In the genomic region with DNA sequence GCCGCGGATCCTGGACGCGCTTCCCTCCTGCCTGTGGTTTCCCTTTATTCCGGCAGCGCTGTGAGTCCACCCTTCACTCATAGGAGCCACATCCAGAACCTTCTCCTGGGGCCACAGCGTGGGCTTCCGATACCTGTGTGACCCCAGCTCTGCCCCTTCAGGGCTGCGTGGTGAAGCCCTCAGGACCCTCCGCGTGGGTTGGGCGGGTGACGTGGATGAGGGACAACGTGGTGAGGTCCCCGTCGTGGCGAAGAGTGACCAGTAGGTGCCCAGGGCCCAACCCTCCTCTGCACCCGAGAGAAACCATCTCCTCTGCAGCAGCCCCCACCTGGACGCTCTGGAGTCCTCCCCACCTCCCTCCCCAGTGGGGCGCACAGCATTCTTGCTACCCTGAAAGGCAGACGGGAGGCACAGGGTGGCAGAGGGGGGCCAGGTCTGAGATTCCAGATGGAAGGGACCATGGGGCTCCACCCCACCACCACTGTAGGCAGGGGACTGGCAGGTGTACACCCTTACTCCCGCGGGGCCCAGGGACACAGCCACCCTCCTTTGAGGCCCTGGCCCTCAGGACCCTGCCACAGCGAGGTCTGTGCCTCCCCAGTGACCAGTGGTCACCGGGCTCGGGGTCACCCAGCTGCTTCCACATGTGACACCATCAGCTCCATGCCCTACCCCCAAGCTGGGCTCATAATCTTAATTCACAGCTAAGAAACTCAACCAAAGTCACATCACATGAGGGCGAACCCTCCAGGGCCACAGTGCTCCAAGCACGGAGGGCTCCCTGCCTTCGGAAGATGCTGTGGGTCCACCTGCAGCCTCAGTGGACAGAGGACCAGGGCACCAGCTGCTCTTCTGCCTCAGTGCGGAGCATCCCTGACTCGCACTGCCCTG, we compare ENCODE assay signal across 16 cellular contexts. TPM values are rescaled to one million over a fixed set of nuclear protein-coding genes. Genes with fewer than 3 reads are reported as not detected.
A peak's percentile ranks its signal among the peaks of the same experiment; 100 is the strongest.
DNase-seq lines count a peak whose midpoint lies in the region; ATAC-seq, FAIRE-seq and TF ChIP-seq lines count a peak whose summit lies in the region.
"Had no signal": no experiment of that assay in that cellular context is flagged by ENCODE, and none has a peak within 500 bp of the region (broad histone marks: within the 10 kb centered on the region; RNA-seq: fewer than 3 reads in every experiment).

No MANE protein-coding gene starts in this region.

- H3F3A ChIP-seq in neural progenitor cell (ENCODE audit: low read depth): peaks cover 11% of the 10 kb centered on the region

- H3K79me2 ChIP-seq in neural progenitor cell (ENCODE audit: low read depth): peaks cover 12% of the 10 kb centered on the region

- POLR2A ChIA-PET in CD4-positive, alpha-beta T cell (lab: Charles Lee): no interaction called here

- no peak for DNase-seq in CD4-positive, alpha-beta T cell
- DNase-seq in HL-60 (ENCODE audit: low read depth in 1 of 2, low spot score in 1 of 2) (no peak), neural progenitor cell (ENCODE audit: low spot score) (no peak), H54 (ENCODE audit: insufficient read length, low spot score) (no peak), substantia nigra (lab: John Stamatoyannopoulos, UW) (no peak), brain microvascular endothelial cell (no peak)
- no peak for DNase-seq in effector memory CD4-positive, alpha-beta T cell
- DNase-seq in stimulated activated CD4-positive, alpha-beta T cell treated with anti-CD3 and anti-CD28 coated beads, Interleukin-4, amount 100 ng/mL, for 24 hours: no peak
- DNase-seq: left cardiac atrium; stimulated activated CD4-positive, alpha-beta T cell treated with anti-CD3 and anti-CD28 coated beads, Interleukin-2, amount 100 ng/mL, for 48 hours; WERI-Rb-1 had no signal

- FAIRE-seq in H54 (lab: Jason Lieb, UNC): no peak
- FAIRE-seq: D721Med, frontal cortex, K562 had no signal

- no peaks in the 10 kb centered on the region for H3K9me3 Mint-ChIP-seq in CD4-positive, alpha-beta T cell
- peaks cover 2% of the 10 kb centered on the region for H3K9me3 Mint-ChIP-seq in neural progenitor cell

- peaks cover 3% of the 10 kb centered on the region for H3K27me3 Mint-ChIP-seq in CD4-positive, alpha-beta T cell
- peaks cover 61% of the 10 kb centered on the region for H3K27me3 Mint-ChIP-seq in neural progenitor cell (ENCODE audit: insufficient read depth, low read depth)

- H3K27ac Mint-ChIP-seq in CD4-positive, alpha-beta T cell: peak overlapping the region; percentile 20
- no peak overlapping the region for H3K27ac Mint-ChIP-seq in neural progenitor cell

- H3K4me3 ChIP-seq in HL-60 (replicated peaks; ENCODE audit: insufficient read depth, low read length) (no peak overlapping the region), neural progenitor cell (peak overlapping the region; percentile 44), brain microvascular endothelial cell (ENCODE audit: low read depth, low read length) (no peak overlapping the region)
- peak overlapping the region; percentile 66 for H3K4me3 ChIP-seq in effector memory CD4-positive, alpha-beta T cell (ENCODE audit: insufficient read depth, low read depth, low read length, poor library complexity, severe bottlenecking)
- H3K4me3 ChIP-seq: K562, SJSA1 had no signal

- H3K4me2 ChIP-seq in neural progenitor cell: peak overlapping the region; percentile 77

- no peak for ATAC-seq in CD4-positive, alpha-beta T cell (ENCODE audit: poor library complexity)
- ATAC-seq: K562, left cardiac atrium had no signal

- peak overlapping the region; percentile 76 for H2AFZ ChIP-seq in neural progenitor cell (replicated peaks)

- no peak overlapping the region for H3K9ac ChIP-seq in neural progenitor cell

- H3K4me3 Mint-ChIP-seq in CD4-positive, alpha-beta T cell: peak overlapping the region; percentile 83
- peak overlapping the region; percentile 59 for H3K4me3 Mint-ChIP-seq in neural progenitor cell

- H3K27ac ChIP-seq in CD4-positive, alpha-beta T cell (ENCODE audit: low read depth, low read length): no peak overlapping the region
- H3K27ac ChIP-seq in HL-60 (replicated peaks) (peak overlapping the region; percentile 90), neural progenitor cell (no peak overlapping the region), substantia nigra (ENCODE audit: low read depth, low read length, poor library complexity, severe bottlenecking) (no peak overlapping the region), brain microvascular endothelial cell (no peak overlapping the region)
- H3K27ac ChIP-seq in effector memory CD4-positive, alpha-beta T cell (ENCODE audit: insufficient read depth, low read length, poor library complexity, severe bottlenecking): peak overlapping the region; percentile 4
- H3K27ac ChIP-seq: prostate gland, SJSA1, WERI-Rb-1 had no signal

- H3K4me1 Mint-ChIP-seq in CD4-positive, alpha-beta T cell (ENCODE audit: low read depth): peaks cover 36% of the 10 kb centered on the region
- H3K4me1 Mint-ChIP-seq in neural progenitor cell: peaks cover 9% of the 10 kb centered on the region

- H3K36me3 ChIP-seq in effector memory CD4-positive, alpha-beta T cell (ENCODE audit: control insufficient read depth, insufficient read depth, low read length): no peaks in the 10 kb centered on the region
- no peaks in the 10 kb centered on the region for H3K36me3 ChIP-seq in neural progenitor cell
- H3K36me3 ChIP-seq in brain microvascular endothelial cell (replicated peaks): no peaks in the 10 kb centered on the region
- H3K36me3 ChIP-seq: prostate gland, SJSA1 had no signal

- H4K20me1 ChIP-seq in neural progenitor cell (ENCODE audit: low read depth): peaks cover 32% of the 10 kb centered on the region

- in situ Hi-C loops in brain microvascular endothelial cell (cut with HindIII; ENCODE audit: low pct_ligation_motif_present, low sequenced_read_pairs): no loop called here

- no peaks in the 10 kb centered on the region for H3K9me3 ChIP-seq in CD4-positive, alpha-beta T cell (ENCODE audit: control insufficient read depth, low read length)
- no peaks in the 10 kb centered on the region for H3K9me3 ChIP-seq in effector memory CD4-positive, alpha-beta T cell (ENCODE audit: control insufficient read depth, low read length)
- H3K9me3 ChIP-seq in neural progenitor cell (ENCODE audit: low read depth): no peaks in the 10 kb centered on the region
- H3K9me3 ChIP-seq: prostate gland, SJSA1 had no signal

- no peak for TF ChIP-seq CTCF in CD4-positive, alpha-beta T cell (IDR thresholded peaks at IDR 0.05)
- no peak for TF ChIP-seq CTCF in HL-60 (IDR thresholded peaks at IDR 0.05; ENCODE audit: insufficient read depth, low read length)
- TF ChIP-seq CTCF in neural progenitor cell (IDR thresholded peaks at IDR 0.05): no peak
- TF ChIP-seq CTCF in brain microvascular endothelial cell (IDR thresholded peaks at IDR 0.05; ENCODE audit: low read depth, low read length, missing control alignments): no peak

- CTCF ChIA-PET in CD4-positive, alpha-beta T cell (lab: Charles Lee): no interaction called here

- H3K4me1 ChIP-seq in effector memory CD4-positive, alpha-beta T cell (ENCODE audit: control insufficient read depth, insufficient read depth, low read length, poor library complexity, severe bottlenecking): peaks cover 28% of the 10 kb centered on the region
- peaks cover 24% of the 10 kb centered on the region for H3K4me1 ChIP-seq in neural progenitor cell

- peaks cover 10% of the 10 kb centered on the region for H3K36me3 Mint-ChIP-seq in CD4-positive, alpha-beta T cell (ENCODE audit: low read depth)
- no peaks in the 10 kb centered on the region for H3K36me3 Mint-ChIP-seq in neural progenitor cell

- no peak for TF ChIP-seq POLR2A in H54 (IDR thresholded peaks at IDR 0.05; ENCODE audit: low read depth, low read length)

- H3K27me3 ChIP-seq in CD4-positive, alpha-beta T cell (ENCODE audit: control insufficient read depth, insufficient read depth, low read length): no peaks in the 10 kb centered on the region
- H3K27me3 ChIP-seq in HL-60 (ENCODE audit: insufficient read depth, poor library complexity, severe bottlenecking) (no peaks in the 10 kb centered on the region), neural progenitor cell (peaks cover 79% of the 10 kb centered on the region), brain microvascular endothelial cell (replicated peaks) (peaks cover 43% of the 10 kb centered on the region)
- no peaks in the 10 kb centered on the region for H3K27me3 ChIP-seq in effector memory CD4-positive, alpha-beta T cell (replicated peaks; ENCODE audit: control insufficient read depth, insufficient read depth, low read length, poor library complexity, severe bottlenecking)

- intact Hi-C loops in CD4-positive, alpha-beta T cell (cut with DNase I, micrococcal nuclease): loop anchor here (5.0 to 10.0 kb wide), 2 partner anchors 45 to 67 kb away; partner anchors contain the start of genes ALG12 (in 1 of the 2) and CRELD2 (in 1 of the 2)

RNA-seq across cellular contexts. Expression of gene ZBED4, which starts 3.4 kb away (rescaled TPM):
- total RNA-seq in CD4-positive, alpha-beta T cell: 10 to 100 TPM; 14.8 to 15.0 TPM
- total RNA-seq in neural progenitor cell (ENCODE audit: low replicate concordance): 23.1 and 29.3 TPM in 2 replicates

RNA-seq across cellular contexts. Expression of gene BRD1, which starts 22.6 kb away (rescaled TPM):
- 100 to 1,000 TPM; 129 to 130 TPM for total RNA-seq in CD4-positive, alpha-beta T cell
- total RNA-seq in neural progenitor cell (ENCODE audit: low replicate concordance): 31.2 and 46.7 TPM in 2 replicates

Comparison
In these comparisons a context has a peak if more than half of its experiments do, and no peak if none do; other contexts are left out.
1. H3K27ac ChIP-seq: peak in HL-60 (single experiment) and effector memory CD4-positive, alpha-beta T cell (single experiment); none in CD4-positive, alpha-beta T cell (single experiment), neural progenitor cell (single experiment), substantia nigra (single experiment) and brain microvascular endothelial cell (single experiment).
2. H3K4me3 ChIP-seq: peak in effector memory CD4-positive, alpha-beta T cell (single experiment) and neural progenitor cell (single experiment); none in HL-60 (single experiment) and brain microvascular endothelial cell (single experiment).